16 cellular contexts compared by ENCODE assay signal in the genomic region with DNA sequence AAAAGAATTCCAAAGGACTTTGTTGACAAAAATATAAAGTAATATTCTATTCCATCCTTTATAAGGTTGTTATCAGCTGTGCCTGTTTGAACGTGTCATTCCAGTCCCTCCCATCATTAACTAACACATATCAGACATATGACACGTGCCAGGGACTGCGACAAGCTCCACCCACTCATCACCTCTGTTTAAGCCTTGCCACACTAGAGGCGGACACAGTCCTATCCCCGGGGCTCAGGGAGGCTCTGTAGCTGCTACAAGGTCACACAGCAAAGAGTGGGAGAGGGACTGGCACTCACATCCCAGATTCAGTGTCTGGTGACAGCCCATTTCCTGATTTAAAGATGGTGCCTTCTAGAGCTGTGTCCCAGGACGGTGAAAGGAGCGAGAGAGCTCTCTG. TPM values are rescaled to one million over a fixed set of nuclear protein-coding genes. Genes with fewer than 3 reads are reported as not detected.
DNase-seq lines count a peak whose midpoint lies in the region; ATAC-seq, FAIRE-seq and TF ChIP-seq lines count a peak whose summit lies in the region.
"Had no signal": no experiment of that assay in that cellular context is flagged by ENCODE, and none has a peak within 500 bp of the region (broad histone marks: within the 10 kb centered on the region; RNA-seq: fewer than 3 reads in every experiment).

No MANE protein-coding gene starts in this region.

- no peak overlapping the region for H3K18ac ChIP-seq in IMR-90 (ENCODE audit: low read depth, low read length)

- no peak overlapping the region for H4K5ac ChIP-seq in IMR-90 (ENCODE audit: low read depth, low read length)

- no peak for ATAC-seq in IMR-90 (ENCODE audit: low read depth)
- no peak for ATAC-seq in WTC11
- ATAC-seq in stimulated activated memory B cell treated with anti-CD40 and anti-IgM and Interleukin-4, amounts not matched to agents 10 μg/mL and 1 μg/mL and 100 μg/mL, for 72 hours: no peak

- no peak overlapping the region for H3K4me3 Mint-ChIP-seq in WTC11
- no peak overlapping the region for H3K4me3 Mint-ChIP-seq in stimulated activated memory B cell treated with anti-CD40 and anti-IgM and Interleukin-4, amounts not matched to agents 10 μg/mL and 1 μg/mL and 100 μg/mL, for 72 hours
- H3K4me3 Mint-ChIP-seq: activated B cell treated with CpG ODN at 0.5 μM for 24 hours; activated naive CD8-positive, alpha-beta T cell treated with anti-CD3 and anti-CD28 coated beads, Interleukin-2, amount 10 ng/mL, durations not matched to agents 7 days and 5 days; CD14-positive monocyte; IgD-negative memory B cell had no signal

- peak overlapping the region in 1 of 2 experiments; percentile 0; a peak in 1 of 4 replicates for H4K8ac ChIP-seq in IMR-90 (ENCODE audit: low read depth in 2 of 2, low read length in 2 of 2)

- H3K9me3 ChIP-seq in IMR-90 (ENCODE audit: control insufficient read depth, insufficient read depth, low read length): no peaks in the 10 kb centered on the region
- no peaks in the 10 kb centered on the region for H3K9me3 ChIP-seq in kidney (ENCODE audit: control insufficient read depth in 1 of 2, low read length in 2 of 2)
- H3K9me3 ChIP-seq in stomach smooth muscle (ENCODE audit: control insufficient read depth in 2 of 2, low read length in 2 of 2): no peaks in the 10 kb centered on the region
- H3K9me3 ChIP-seq in ovary: no peaks in the 10 kb centered on the region

- H3K27ac Mint-ChIP-seq in WTC11: peak overlapping the region; percentile 25; the same call in 1 of the 2 replicates
- H3K27ac Mint-ChIP-seq in stimulated activated memory B cell treated with anti-CD40 and anti-IgM and Interleukin-4, amounts not matched to agents 10 μg/mL and 1 μg/mL and 100 μg/mL, for 72 hours: no peak overlapping the region
- H3K27ac Mint-ChIP-seq: activated B cell treated with CpG ODN at 0.5 μM for 24 hours; activated naive CD8-positive, alpha-beta T cell treated with anti-CD3 and anti-CD28 coated beads, Interleukin-2, amount 10 ng/mL, durations not matched to agents 7 days and 5 days had no signal

- H3K27ac ChIP-seq in IMR-90 (ENCODE audit: insufficient read depth, low read length) (no peak overlapping the region), kidney (ENCODE audit: low read depth in 2 of 2, low read length in 2 of 2) (peak overlapping the region; percentile 59 to 73), stomach smooth muscle (ENCODE audit: low read length) (peak overlapping the region; percentile 24), ovary (no peak overlapping the region)

- no peak for TF ChIP-seq POLR2A in IMR-90 (IDR thresholded peaks at IDR 0.05; ENCODE audit: low read depth, low read length)
- no peak for TF ChIP-seq POLR2A in ovary (IDR thresholded peaks at IDR 0.05)

- H3K79me1 ChIP-seq in IMR-90 (ENCODE audit: low read depth in 1 of 2, low read length in 2 of 2): peaks cover 6 to 57% of the 10 kb centered on the region in 2 experiments; a peak in 3 of 4 replicates

- H3K4me3 ChIP-seq in IMR-90 (ENCODE audit: insufficient read depth, low read depth, low read length) (no peak overlapping the region), kidney (ENCODE audit: low read length in 2 of 2) (no peak overlapping the region), stomach smooth muscle (ENCODE audit: low read length in 2 of 2) (no peak overlapping the region), ovary (no peak overlapping the region)

- dilution Hi-C loops in IMR-90 (cut with HindIII; ENCODE audit: low sequenced_read_pairs, unreplicated experiment): no loop called here

- 50% methylated on average over 1 of the region's 7 CpGs; no CpG with 5 or more reads in 1 of the 2 experiments for WGBS in IMR-90 (ENCODE audit: extremely low coverage in 2 of 2, insufficient read length in 1 of 2), 2 experiments
- 81 to 87% (median 81%) methylated on average over 7 of the region's 7 CpGs for WGBS in ovary, 3 donors

- H3K36me3 Mint-ChIP-seq in WTC11: peaks cover 3% of the 10 kb centered on the region
- no peaks in the 10 kb centered on the region for H3K36me3 Mint-ChIP-seq in stimulated activated memory B cell treated with anti-CD40 and anti-IgM and Interleukin-4, amounts not matched to agents 10 μg/mL and 1 μg/mL and 100 μg/mL, for 72 hours
- H3K36me3 Mint-ChIP-seq: activated naive CD8-positive, alpha-beta T cell treated with anti-CD3 and anti-CD28 coated beads, Interleukin-2, amount 10 ng/mL, durations not matched to agents 7 days and 5 days; IgD-negative memory B cell had no signal

- peak overlapping the region; percentile 74; the same call in 1 of the 3 replicates for H2BK15ac ChIP-seq in IMR-90 (ENCODE audit: low read depth, low read length)

- DNase-seq in IMR-90 (no peak), WTC11 (ENCODE audit: low spot score) (no peak), kidney (no peak), NCI-H2081 (lab: John Stamatoyannopoulos, UW) (no peak), ovary (no peak), HT-29 (ENCODE audit: low spot score) (no peak)
- DNase-seq: activated B cell treated with CpG ODN at 0.5 μM for 24 hours; activated CD8-positive, alpha-beta memory T cell treated with anti-CD3 and anti-CD28 coated beads, Interleukin-2, amount 50 U/mL, for 4 hours; activated naive CD8-positive, alpha-beta T cell treated with anti-CD3 and anti-CD28 coated beads, Interleukin-2, amount 10 ng/mL, durations not matched to agents 7 days and 5 days; NCI-H1436; NCI-H82 had no signal

- H2BK120ac ChIP-seq in IMR-90 (ENCODE audit: low read depth, low read length): peak overlapping the region; percentile 3; the same call in 1 of the 2 replicates

- no peak overlapping the region for H3K23ac ChIP-seq in IMR-90 (ENCODE audit: low read depth, low read length)

- intact Hi-C loops in IMR-90 (cut with micrococcal nuclease) (no loop called here), kidney (cut with DNase I) (no loop called here), ovary (cut with DNase I) (no loop called here)

- H3K4me2 ChIP-seq in IMR-90 (ENCODE audit: low read depth, low read length): no peak overlapping the region

- no peak overlapping the region for H3K56ac ChIP-seq in IMR-90 (ENCODE audit: extremely low read depth, insufficient read depth, low read length)

- no peak overlapping the region for H4K91ac ChIP-seq in IMR-90 (ENCODE audit: insufficient read depth, low read depth, low read length)

- peaks cover 10% of the 10 kb centered on the region; the same call in 1 of the 2 replicates for H4K20me1 ChIP-seq in IMR-90 (ENCODE audit: insufficient read depth, low read length)

- H3K27me3 Mint-ChIP-seq in WTC11 (ENCODE audit: low read depth): no peaks in the 10 kb centered on the region
- peaks cover 14% of the 10 kb centered on the region for H3K27me3 Mint-ChIP-seq in stimulated activated memory B cell treated with anti-CD40 and anti-IgM and Interleukin-4, amounts not matched to agents 10 μg/mL and 1 μg/mL and 100 μg/mL, for 72 hours
- H3K27me3 Mint-ChIP-seq: activated naive CD8-positive, alpha-beta T cell treated with anti-CD3 and anti-CD28 coated beads, Interleukin-2, amount 10 ng/mL, durations not matched to agents 7 days and 5 days had no signal

- H3K27me3 ChIP-seq in IMR-90 (ENCODE audit: control insufficient read depth, insufficient read depth, low read length) (no peaks in the 10 kb centered on the region), stomach smooth muscle (ENCODE audit: control insufficient read depth in 1 of 2, insufficient read depth in 2 of 2, low read length in 2 of 2) (no peaks in the 10 kb centered on the region), ovary (no peaks in the 10 kb centered on the region)

- H2BK20ac ChIP-seq in IMR-90 (ENCODE audit: low read depth, low read length): peak overlapping the region; percentile 77; the same call in 1 of the 2 replicates

- H2AFZ ChIP-seq in IMR-90 (replicated peaks; ENCODE audit: low read length, poor library complexity): no peak overlapping the region

- peaks cover 37% of the 10 kb centered on the region for H3K9me1 ChIP-seq in IMR-90 (ENCODE audit: insufficient read depth, low read length)

- CTCF ChIA-PET in IMR-90 (lab: Yijun Ruan, JAX): interaction anchor here (0.7 kb wide), 1 partner anchor 84 kb away, joined by 5 read pairs; no protein-coding TSS in a partner anchor
- CTCF ChIA-PET in WTC11 (lab: Charles Lee): interaction anchor here (1.0 to 1.5 kb wide), 3 partner anchors 16 to 84 kb away, joined by 3 to 4 read pairs (median 4); no protein-coding TSS in a partner anchor

- BruUV-seq in IMR-90 (replicated peaks; lab: Mats Ljungman, UMichigan): no TSS peak

- no peak for TF ChIP-seq EP300 in ovary (IDR thresholded peaks at IDR 0.05)

- POLR2A ChIA-PET in IMR-90 (lab: Charles Lee; ENCODE audit: unreplicated experiment): no interaction called here
- POLR2A ChIA-PET in WTC11 (lab: Charles Lee): interaction anchor here (0.5 kb wide), 1 partner anchor 36 kb away, joined by 5 read pairs; no protein-coding TSS in a partner anchor

- no peak overlapping the region for H3K9ac ChIP-seq in IMR-90 (ENCODE audit: low read depth, low read length)
- peak overlapping the region in 1 of 2 donors; percentile 42 for H3K9ac ChIP-seq in kidney (ENCODE audit: low read length in 2 of 2)
- no peak overlapping the region for H3K9ac ChIP-seq in stomach smooth muscle (ENCODE audit: low read length in 2 of 2)

- peak overlapping the region; percentile 37; the same call in 1 of the 2 replicates for H3K14ac ChIP-seq in IMR-90 (replicated peaks; ENCODE audit: low read depth, low read length)

- H2AK9ac ChIP-seq in IMR-90 (replicated peaks; ENCODE audit: low read depth, low read length, poor library complexity): no peak overlapping the region

- TF ChIP-seq RAD21 in IMR-90 (IDR thresholded peaks at IDR 0.05; ENCODE audit: low read length): no peak

- H3K4me1 ChIP-seq in IMR-90 (ENCODE audit: control insufficient read depth, insufficient read depth, low read length) (peaks cover 22% of the 10 kb centered on the region), kidney (ENCODE audit: control insufficient read depth in 1 of 2, insufficient read depth in 1 of 2, low read depth in 1 of 2, low read length in 2 of 2) (peaks cover 38 to 47% of the 10 kb centered on the region in 2 donors), stomach smooth muscle (ENCODE audit: control insufficient read depth, insufficient read depth, low read length) (peaks cover 50% of the 10 kb centered on the region), ovary (ENCODE audit: insufficient read depth) (peaks cover 16% of the 10 kb centered on the region)

- H2AK5ac ChIP-seq in IMR-90 (ENCODE audit: low read depth, low read length): peak overlapping the region; percentile 78

- no peak for FAIRE-seq in kidney (lab: Jason Lieb, UNC)
- FAIRE-seq: colon had no signal

- H3K4ac ChIP-seq in IMR-90 (ENCODE audit: low read depth, low read length): peak overlapping the region; percentile 54

- H3K36me3 ChIP-seq in IMR-90 (ENCODE audit: control insufficient read depth, insufficient read depth, low read length): no peaks in the 10 kb centered on the region
- no peaks in the 10 kb centered on the region for H3K36me3 ChIP-seq in kidney (ENCODE audit: control insufficient read depth in 1 of 2, insufficient read depth in 2 of 2, low read length in 2 of 2)
- no peaks in the 10 kb centered on the region for H3K36me3 ChIP-seq in stomach smooth muscle (ENCODE audit: control insufficient read depth in 2 of 2, insufficient read depth in 2 of 2, low read length in 2 of 2)
- no peaks in the 10 kb centered on the region for H3K36me3 ChIP-seq in ovary

- in situ Hi-C loops in IMR-90 (cut with MboI; ENCODE audit: low sequenced_read_pairs): no loop called here

- H3K9me3 Mint-ChIP-seq in WTC11: 0 out of 2 replicates have a peak, but pooled peaks cover 2% of the 10 kb centered on the region
- H3K9me3 Mint-ChIP-seq in stimulated activated memory B cell treated with anti-CD40 and anti-IgM and Interleukin-4, amounts not matched to agents 10 μg/mL and 1 μg/mL and 100 μg/mL, for 72 hours: no peaks in the 10 kb centered on the region
- H3K9me3 Mint-ChIP-seq: activated B cell treated with CpG ODN at 0.5 μM for 24 hours; activated naive CD8-positive, alpha-beta T cell treated with anti-CD3 and anti-CD28 coated beads, Interleukin-2, amount 10 ng/mL, durations not matched to agents 7 days and 5 days; CD14-positive monocyte; IgD-negative memory B cell had no signal

- TF ChIP-seq CTCF in IMR-90 (conservative IDR thresholded peaks at IDR 0.05; ENCODE audit: low read depth, low read length) (no peak), WTC11 (IDR thresholded peaks at IDR 0.05) (no peak), kidney (IDR thresholded peaks at IDR 0.05; ENCODE audit: borderline replicate concordance, extremely low read depth, insufficient read depth) (no peak), ovary (IDR thresholded peaks at IDR 0.05) (no peak)

- H2BK5ac ChIP-seq in IMR-90 (ENCODE audit: low read depth, low read length, poor library complexity, severe bottlenecking): no peak overlapping the region

- H3K4me1 Mint-ChIP-seq in WTC11: peaks cover 45% of the 10 kb centered on the region
- peaks cover 16% of the 10 kb centered on the region for H3K4me1 Mint-ChIP-seq in stimulated activated memory B cell treated with anti-CD40 and anti-IgM and Interleukin-4, amounts not matched to agents 10 μg/mL and 1 μg/mL and 100 μg/mL, for 72 hours
- H3K4me1 Mint-ChIP-seq: activated B cell treated with CpG ODN at 0.5 μM for 24 hours, IgD-negative memory B cell had no signal

RNA-seq across cellular contexts. Expression of gene TBC1D8, which starts 30.0 kb away (rescaled TPM):
- total RNA-seq in IMR-90 (2012; rRNA removed) (0.83 and 1.3 TPM in 2 replicates), WTC11 (2021) (30.3 to 51.7 TPM (median 32.0 TPM) in 3 replicates), kidney (47.9 TPM), ovary (10 to 100 TPM; 14.3 to 44.6 (median 15.8) TPM)
- polyA plus RNA-seq in IMR-90 (2012; rRNA removed) (0.98 and 1.5 TPM in 2 replicates), kidney (ENCODE audit: insufficient read depth, low read depth, low replicate concordance) (7.4 TPM), ovary (10 to 100 TPM; 10.8 to 10.9 TPM)
- polyA plus RNA-seq in IMR-90 (2012; cell fraction: cytosol; rRNA removed): 0.22 and 0.66 TPM in 2 replicates
- polyA plus RNA-seq in IMR-90 (2012; cell fraction: nucleus; rRNA removed; ENCODE audit: low replicate concordance): 4.4 and 6.5 TPM in 2 replicates
- total RNA-seq in HT-29 (2014; rRNA removed; shearing (Covaris generic)): 30.3 and 33.4 TPM in 2 replicates

Comparison
In these comparisons a context has a peak if more than half of its experiments do, and no peak if none do; other contexts are left out.
1. H3K27ac ChIP-seq: peak in kidney (2 of 2) and stomach smooth muscle (single experiment); none in IMR-90 (single experiment) and ovary (0 of 2).